ENCODE assay signal across 19 cellular contexts in the genomic region with DNA sequence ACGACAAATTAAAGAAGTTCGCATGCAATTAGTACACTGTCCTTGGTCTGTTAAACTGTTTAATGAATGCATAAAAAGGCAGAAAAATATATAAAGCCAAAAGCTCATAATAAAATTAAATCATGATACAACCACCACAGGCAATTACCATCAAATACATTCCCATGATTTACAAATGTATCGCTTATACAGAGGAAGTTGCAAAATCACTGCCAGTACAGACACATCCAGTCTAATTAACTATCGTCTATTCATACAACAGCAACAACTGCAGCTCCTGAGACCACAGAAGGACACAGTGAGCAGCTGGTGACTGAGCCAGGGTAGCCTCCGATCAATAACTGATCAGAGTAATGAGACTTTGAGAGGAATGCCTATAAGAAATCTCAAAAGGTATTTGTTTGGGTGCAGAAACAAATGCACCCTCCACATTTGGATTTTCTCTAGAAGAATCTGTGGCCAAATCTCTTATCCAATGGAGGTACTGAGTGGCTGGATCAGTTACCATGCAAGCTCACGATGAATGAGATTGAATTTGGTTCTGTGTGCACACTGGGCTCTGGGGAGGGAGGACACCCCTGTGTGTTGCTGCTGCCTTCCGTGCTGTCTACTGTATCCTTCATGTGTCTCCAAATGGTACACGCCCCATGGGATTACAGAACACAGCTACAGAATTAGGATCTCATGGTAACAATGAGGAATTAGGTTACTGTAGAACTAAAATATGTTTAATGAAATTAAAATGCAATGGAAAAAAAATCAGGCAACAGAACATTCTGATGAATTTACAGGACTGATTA.
DNase-seq lines count a peak whose midpoint lies in the region; ATAC-seq, FAIRE-seq and TF ChIP-seq lines count a peak whose summit lies in the region.
"Had no signal": no experiment of that assay in that cellular context is flagged by ENCODE, and none has a peak within 500 bp of the region (broad histone marks: within the 10 kb centered on the region; RNA-seq: fewer than 3 reads in every experiment).

No MANE protein-coding gene starts in this region.

- peaks cover 92% of the 10 kb centered on the region for H3K36me3 Mint-ChIP-seq in activated T-cell treated with anti-CD3 and anti-CD28 coated beads, Interleukin-2, amount 50 U/mL, for 24 hours (ENCODE audit: low read depth)
- H3K36me3 Mint-ChIP-seq in activated T-cell treated with anti-CD3 and anti-CD28 coated beads, Interleukin-2, amount 50 U/mL, for 4 hours (ENCODE audit: insufficient read depth) = peaks cover 36% of the 10 kb centered on the region
- peaks cover 4 to 47% (median 30%) of the 10 kb centered on the region in 3 donors for H3K36me3 Mint-ChIP-seq in immature natural killer cell

- CTCF ChIA-PET in mammary epithelial cell (lab: Charles Lee; ENCODE audit: low non-redundant PET) = no interaction called here

- no peak overlapping the region for H3K4me3 Mint-ChIP-seq in activated T-cell treated with anti-CD3 and anti-CD28 coated beads, Interleukin-2, amount 50 U/mL, for 24 hours
- no peak overlapping the region for H3K4me3 Mint-ChIP-seq in activated T-cell treated with anti-CD3 and anti-CD28 coated beads, Interleukin-2, amount 50 U/mL, for 4 hours
- peak overlapping the region in 2 of 5 donors; percentile 2 to 17 for H3K4me3 Mint-ChIP-seq in immature natural killer cell
- H3K4me3 Mint-ChIP-seq: activated CD4-positive, alpha-beta T cell treated with anti-CD3 and anti-CD28 coated beads for 36 hours; activated naive CD8-positive, alpha-beta T cell had no signal

- H3K4me2 ChIP-seq in mammary epithelial cell (ENCODE audit: insufficient read depth, low read depth, low read length) = peak overlapping the region; percentile 17

- no peaks in the 10 kb centered on the region for H3K27me3 ChIP-seq in mammary epithelial cell (ENCODE audit: insufficient read depth, low read length)
- H3K27me3 ChIP-seq in testis = no peaks in the 10 kb centered on the region
- H3K27me3 ChIP-seq: body of pancreas had no signal

- dilution Hi-C loops in mammary epithelial cell (cut with HindIII; ENCODE audit: low sequenced_read_pairs) = no loop called here

- H3K4me1 Mint-ChIP-seq in activated T-cell treated with anti-CD3 and anti-CD28 coated beads, Interleukin-2, amount 50 U/mL, for 24 hours (ENCODE audit: low read depth) = peaks cover 12% of the 10 kb centered on the region
- H3K4me1 Mint-ChIP-seq in activated T-cell treated with anti-CD3 and anti-CD28 coated beads, Interleukin-2, amount 50 U/mL, for 4 hours (ENCODE audit: low read depth) = peaks cover 13% of the 10 kb centered on the region
- H3K4me1 Mint-ChIP-seq in immature natural killer cell = peaks cover 73 to 94% of the 10 kb centered on the region in 2 donors

- no peaks in the 10 kb centered on the region for H3K27me3 Mint-ChIP-seq in activated T-cell treated with anti-CD3 and anti-CD28 coated beads, Interleukin-2, amount 50 U/mL, for 24 hours
- no peaks in the 10 kb centered on the region for H3K27me3 Mint-ChIP-seq in activated T-cell treated with anti-CD3 and anti-CD28 coated beads, Interleukin-2, amount 50 U/mL, for 4 hours (ENCODE audit: low read depth)
- H3K27me3 Mint-ChIP-seq in immature natural killer cell (ENCODE audit: low read depth in 3 of 3) = peaks cover 0 to 30% (median 17%) of the 10 kb centered on the region in 3 donors
- H3K27me3 Mint-ChIP-seq: activated CD4-positive, alpha-beta T cell treated with anti-CD3 and anti-CD28 coated beads for 36 hours; activated naive CD8-positive, alpha-beta T cell had no signal

- no peak for ATAC-seq in activated T-cell treated with anti-CD3 and anti-CD28 coated beads, Interleukin-2, amount 50 U/mL, for 4 hours
- no peak for ATAC-seq in GM21576 (IDR thresholded peaks at IDR 0.05; ENCODE audit: unreplicated experiment)
- ATAC-seq: activated CD4-positive, alpha-beta T cell treated with anti-CD3 and anti-CD28 coated beads for 36 hours; body of pancreas had no signal

- H3K79me2 ChIP-seq in mammary epithelial cell (ENCODE audit: insufficient read depth, low read length) = peaks cover 9% of the 10 kb centered on the region

- H4K20me1 ChIP-seq in mammary epithelial cell (ENCODE audit: insufficient read depth, low read length) = no peaks in the 10 kb centered on the region

- no TSS peak for BruUV-seq in mammary epithelial cell (replicated peaks; lab: Mats Ljungman, UMichigan)

- no peak overlapping the region for H2AFZ ChIP-seq in mammary epithelial cell (ENCODE audit: low read depth, low read length)
- H2AFZ ChIP-seq: parathyroid adenoma had no signal

- H3K4me1 ChIP-seq in mammary epithelial cell (ENCODE audit: insufficient read depth, low read length) (peaks cover 21% of the 10 kb centered on the region), testis (peaks cover 4% of the 10 kb centered on the region), kidney (ENCODE audit: control insufficient read depth in 1 of 2, insufficient read depth in 1 of 2, low read depth in 1 of 2, low read length in 2 of 2) (peaks cover 0 to 3% of the 10 kb centered on the region in 2 donors)
- H3K4me1 ChIP-seq: SJSA1 had no signal

- no peak for TF ChIP-seq CTCF in mammary epithelial cell (conservative IDR thresholded peaks at IDR 0.05 in 1 of 2, IDR thresholded peaks at IDR 0.05 in 1 of 2; ENCODE audit: extremely low read depth in 1 of 2, insufficient read depth in 1 of 2, low read depth in 1 of 2, low read length in 2 of 2)
- no peak for TF ChIP-seq CTCF in testis (IDR thresholded peaks at IDR 0.05)
- TF ChIP-seq CTCF in kidney (IDR thresholded peaks at IDR 0.05; ENCODE audit: borderline replicate concordance, extremely low read depth, insufficient read depth) = no peak

- H3K27ac Mint-ChIP-seq in activated T-cell treated with anti-CD3 and anti-CD28 coated beads, Interleukin-2, amount 50 U/mL, for 24 hours = peak overlapping the region; percentile 55
- peak overlapping the region; percentile 47 to 86 (median 76) for H3K27ac Mint-ChIP-seq in immature natural killer cell
- H3K27ac Mint-ChIP-seq: activated CD4-positive, alpha-beta T cell treated with anti-CD3 and anti-CD28 coated beads for 36 hours; activated naive CD8-positive, alpha-beta T cell had no signal

- H3K27ac ChIP-seq in mammary epithelial cell (ENCODE audit: insufficient read depth, low read depth, low read length) (no peak overlapping the region), testis (peak overlapping the region; percentile 48 to 85), kidney (ENCODE audit: low read depth in 2 of 2, low read length in 2 of 2) (no peak overlapping the region)
- H3K27ac ChIP-seq: parathyroid adenoma, SJSA1 had no signal

- H3K9me3 ChIP-seq in mammary epithelial cell (replicated peaks; ENCODE audit: insufficient read depth, low read length) = no peaks in the 10 kb centered on the region
- H3K9me3 ChIP-seq in testis = no peaks in the 10 kb centered on the region
- no peaks in the 10 kb centered on the region for H3K9me3 ChIP-seq in kidney (ENCODE audit: control insufficient read depth in 1 of 2, low read length in 2 of 2)
- H3K9me3 ChIP-seq: body of pancreas, SJSA1 had no signal

- H3K9me3 Mint-ChIP-seq in activated T-cell treated with anti-CD3 and anti-CD28 coated beads, Interleukin-2, amount 50 U/mL, for 24 hours = no peaks in the 10 kb centered on the region
- H3K9me3 Mint-ChIP-seq in activated T-cell treated with anti-CD3 and anti-CD28 coated beads, Interleukin-2, amount 50 U/mL, for 4 hours = no peaks in the 10 kb centered on the region
- no peaks in the 10 kb centered on the region for H3K9me3 Mint-ChIP-seq in immature natural killer cell

- H3K4me3 ChIP-seq in mammary epithelial cell (replicated peaks in 1 of 3; ENCODE audit: insufficient read depth in 1 of 3, low read depth in 2 of 3, low read length in 3 of 3) = no peak overlapping the region
- no peak overlapping the region for H3K4me3 ChIP-seq in testis
- no peak overlapping the region for H3K4me3 ChIP-seq in kidney (ENCODE audit: low read length in 2 of 2)
- H3K4me3 ChIP-seq: body of pancreas, SJSA1, skin epidermis had no signal

- no peak for DNase-seq in activated T-cell treated with anti-CD3 and anti-CD28 coated beads, Interleukin-2, amount 50 U/mL, for 24 hours
- no peak for DNase-seq in activated T-cell treated with anti-CD3 and anti-CD28 coated beads, Interleukin-2, amount 50 U/mL, for 4 hours
- DNase-seq in mammary epithelial cell (peak; percentile 64), immature natural killer cell (no peak), testis (peak; percentile 10), kidney (no peak)
- no peak for DNase-seq in activated CD4-positive, alpha-beta T cell treated with anti-CD3 and anti-CD28 coated beads, Interleukin-2, amount 50 U/mL, for 1 hour
- DNase-seq: 8988T; activated CD4-positive, alpha-beta T cell treated with anti-CD3 and anti-CD28 coated beads for 36 hours; NCI-H1694 treated with DMSO at 0.1 percent for 48 hours; NCI-H446; stimulated activated CD4-positive, alpha-beta T cell treated with anti-CD3 and anti-CD28 coated beads, Interleukin-4, amount 100 ng/mL, for 4 hours; stimulated activated CD8-positive, alpha-beta memory T cell treated with anti-CD3 and anti-CD28 coated beads, Interleukin-4, amount 100 ng/mL, for 48 hours had no signal

- intact Hi-C loops in mammary epithelial cell (cut with micrococcal nuclease) = no loop called here
- intact Hi-C loops in testis (cut with DNase I; ENCODE audit: low total_unique reads) = no loop called here
- intact Hi-C loops in kidney (cut with DNase I) = no loop called here

- no peak for TF ChIP-seq POLR2A in testis (IDR thresholded peaks at IDR 0.05)

- no peak for FAIRE-seq in kidney (lab: Jason Lieb, UNC)

- in situ Hi-C loops in mammary epithelial cell (cut with MboI; ENCODE audit: low sequenced_read_pairs in 2 of 2) = loop anchor here in 1 of 2 donors (25.0 kb wide), 1 partner anchor 199 kb away; no protein-coding TSS in a partner anchor

- no peak overlapping the region for H3K9ac ChIP-seq in mammary epithelial cell (ENCODE audit: insufficient read depth, low read length)
- no peak overlapping the region for H3K9ac ChIP-seq in kidney (ENCODE audit: low read length in 2 of 2)
- H3K9ac ChIP-seq: parathyroid adenoma had no signal

- H3K36me3 ChIP-seq in mammary epithelial cell (ENCODE audit: insufficient read depth, low read length) = peaks cover 4% of the 10 kb centered on the region
- H3K36me3 ChIP-seq in testis (ENCODE audit: low read depth, missing control alignments) = no peaks in the 10 kb centered on the region
- H3K36me3 ChIP-seq in kidney (ENCODE audit: control insufficient read depth in 1 of 2, insufficient read depth in 2 of 2, low read length in 2 of 2) = peaks cover 10 to 12% of the 10 kb centered on the region in 2 donors
- H3K36me3 ChIP-seq: SJSA1 had no signal

- WGBS in mammary epithelial cell (ENCODE audit: low coverage, missing lambda C conversion rate) = 50% methylated on average over 8 of the region's 8 CpGs
- 76 to 82% methylated on average over 8 of the region's 8 CpGs for WGBS in testis, 2 donors

Comparison
In these comparisons a context has a peak if more than half of its experiments do, and no peak if none do; other contexts are left out.
1. DNase-seq: peak in mammary epithelial cell (single experiment) and testis (single experiment); none in activated T-cell treated with anti-CD3 and anti-CD28 coated beads, Interleukin-2, amount 50 U/mL, for 24 hours (single experiment), activated T-cell treated with anti-CD3 and anti-CD28 coated beads, Interleukin-2, amount 50 U/mL, for 4 hours (single experiment), immature natural killer cell (0 of 3), activated CD4-positive, alpha-beta T cell treated with anti-CD3 and anti-CD28 coated beads, Interleukin-2, amount 50 U/mL, for 1 hour (single experiment) and kidney (single experiment).
2. H3K27ac ChIP-seq: peak in testis (2 of 2); none in mammary epithelial cell (single experiment) and kidney (0 of 2).